8 cellular contexts compared by ENCODE assay signal in genomic region chrX:47218920-47219815, GRCh38. TPM values are rescaled to one million over a fixed set of nuclear protein-coding genes. Genes with fewer than 3 reads are reported as not detected.
DNase-seq lines count a peak whose midpoint lies in the region; ATAC-seq and TF ChIP-seq lines count a peak whose summit lies in the region.

No MANE protein-coding gene starts in this region.

- peaks cover 0 to 4% of the 10 kb centered on the region in 2 donors for H3K9me3 ChIP-seq in lung (ENCODE audit: control insufficient read depth in 2 of 2, insufficient read depth in 1 of 2, low read length in 1 of 2)

- H3K36me3 ChIP-seq in lung (ENCODE audit: control insufficient read depth in 2 of 2, insufficient read depth in 2 of 2, low read length in 2 of 2) = peaks cover 3 to 25% of the 10 kb centered on the region in 2 donors

- intact Hi-C loops in activated B cell treated with CpG ODN at 0.5 μM for 24 hours (cut with micrococcal nuclease) = loop anchor here (1.0 to 5.0 kb wide), 6 partner anchors 14 to 433 kb away; partner anchors contain the start of genes ELK1, RBM10, UBA1 and USP11

- CTCF ChIA-PET in activated B cell treated with CpG ODN at 0.5 μM for 24 hours (lab: Charles Lee) = interaction anchor here (1.5 kb wide), 1 partner anchor 304 kb away, joined by 4 read pairs; no protein-coding TSS in a partner anchor

- POLR2A ChIA-PET in activated B cell treated with CpG ODN at 0.5 μM for 24 hours (lab: Charles Lee) = interaction anchor here (0.6 to 3.6 kb wide), 8 partner anchors 14 to 617 kb away, joined by 3 to 53 read pairs (median 4); partner anchors contain the start of genes NDUFB11, RBM10 and USP11

- H3K9me3 Mint-ChIP-seq in HFFc6 (no peaks in the 10 kb centered on the region), activated B cell treated with CpG ODN at 0.5 μM for 24 hours (no peaks in the 10 kb centered on the region)

- H3K27me3 Mint-ChIP-seq in HFFc6 (ENCODE audit: insufficient read depth) (peaks cover 13% of the 10 kb centered on the region), activated B cell treated with CpG ODN at 0.5 μM for 24 hours (no peaks in the 10 kb centered on the region)

- 4 to 14% methylated on average over 15 to 60 of the region's 60 CpGs for whole genome bisulfite sequencing in lung, 2 donors

- H3K4me1 Mint-ChIP-seq in HFFc6 (ENCODE audit: low read depth) (peaks cover 39% of the 10 kb centered on the region), activated B cell treated with CpG ODN at 0.5 μM for 24 hours (peaks cover 40% of the 10 kb centered on the region)

- H3K27ac Mint-ChIP-seq in HFFc6 (peak overlapping the region; percentile 84), activated B cell treated with CpG ODN at 0.5 μM for 24 hours (peak overlapping the region; percentile 72)

- peaks cover 0 to 17% of the 10 kb centered on the region in 2 donors for H3K4me1 ChIP-seq in lung (ENCODE audit: control insufficient read depth in 2 of 2, insufficient read depth in 2 of 2, low read length in 2 of 2)

- ATAC-seq in activated B cell treated with CpG ODN at 0.5 μM for 24 hours (ENCODE audit: low read depth) = no peak
- ATAC-seq in lung (ENCODE audit: insufficient read depth, low FRiP score) = no peak
- ATAC-seq in HG03565 (IDR thresholded peaks at IDR 0.05; ENCODE audit: unreplicated experiment) = no peak

- peak overlapping the region; percentile 73 for H3K4me3 ChIP-seq in AG10803 (ENCODE audit: low read length)
- H3K4me3 ChIP-seq in coronary artery = peak overlapping the region; percentile 78
- peak overlapping the region; percentile 80 for H3K4me3 ChIP-seq in lung

- H3K36me3 Mint-ChIP-seq in HFFc6 (ENCODE audit: low read depth) (peaks cover 29% of the 10 kb centered on the region; the same call in 1 of the 2 replicates), activated B cell treated with CpG ODN at 0.5 μM for 24 hours (ENCODE audit: low read depth) (peaks cover 50% of the 10 kb centered on the region)

- peak overlapping the region; percentile 97 for H3K4me3 Mint-ChIP-seq in HFFc6
- H3K4me3 Mint-ChIP-seq in activated B cell treated with CpG ODN at 0.5 μM for 24 hours = peak overlapping the region; percentile 92

- no peaks in the 10 kb centered on the region for H3K27me3 ChIP-seq in lung (ENCODE audit: control insufficient read depth, insufficient read depth)

- peak overlapping the region; percentile 93 to 94 for H3K27ac ChIP-seq in coronary artery
- H3K27ac ChIP-seq in lung (ENCODE audit: low read depth in 1 of 2, low read length in 1 of 2) = peak overlapping the region; percentile 93 to 99

- TF ChIP-seq CTCF in AG10803 (conservative IDR thresholded peaks at IDR 0.05; ENCODE audit: low read length) = no peak
- TF ChIP-seq CTCF in HFFc6 (IDR thresholded peaks at IDR 0.05) = no peak
- TF ChIP-seq CTCF in activated B cell treated with CpG ODN at 0.5 μM for 24 hours (IDR thresholded peaks at IDR 0.05) = no peak
- no peak for TF ChIP-seq CTCF in coronary artery (IDR thresholded peaks at IDR 0.05)
- TF ChIP-seq CTCF in lung (IDR thresholded peaks at IDR 0.05; ENCODE audit: control extremely low read depth, extremely low read depth) = no peak

- DNase-seq in AG10803 (ENCODE audit: low read depth) (no peak), HFFc6 (no peak), activated B cell treated with CpG ODN at 0.5 μM for 24 hours (peak; percentile 42), coronary artery (ENCODE audit: low spot score) (no peak), lung (ENCODE audit: low spot score) (peak; percentile 46)
- peak; percentile 59 for DNase-seq in stimulated activated CD8-positive, alpha-beta memory T cell treated with anti-CD3 and anti-CD28 coated beads, Interleukin-4, amount 100 ng/mL, for 48 hours
- DNase-seq in central memory CD4-positive, alpha-beta T cell = no peak

RNA-seq across cellular contexts. Expression of gene CDK16, which starts 0.7 kb away (rescaled TPM):
- 100 to 1,000 TPM; 106 to 128 (median 114) TPM for total RNA-seq in HFFc6 (2021; fragmentation: NEBNext Ultra II Directional; extraction: Animal tissue kit (Norgen Biotek cat#: 25700))
- 45.0 and 49.0 TPM in 2 replicates for total RNA-seq in activated B cell treated with CpG ODN at 0.5 μM for 24 hours
- total RNA-seq in lung = 10 to 100 TPM; 60.6 to 93.5 TPM
- polyA plus RNA-seq in lung = 10 to 100 TPM; 50.1 to 60.3 TPM

RNA-seq across cellular contexts. Expression of gene USP11, which starts 13.6 kb away (rescaled TPM):
- total RNA-seq in HFFc6 (2021; fragmentation: NEBNext Ultra II Directional; extraction: Animal tissue kit (Norgen Biotek cat#: 25700)) = 10 to 100 TPM; 55.2 to 68.7 (median 62.8) TPM
- 84.3 and 89.2 TPM in 2 replicates for total RNA-seq in activated B cell treated with CpG ODN at 0.5 μM for 24 hours
- total RNA-seq in lung = 10 to 100 TPM; 57.0 to 74.8 TPM
- polyA plus RNA-seq in lung = 10 to 100 TPM; 22.9 to 23.4 TPM

RNA-seq across cellular contexts. Expression of gene UBA1, which starts 25.5 kb away (rescaled TPM):
- 100 to 1,000 TPM; 268 to 291 (median 282) TPM for total RNA-seq in HFFc6 (2021; fragmentation: NEBNext Ultra II Directional; extraction: Animal tissue kit (Norgen Biotek cat#: 25700))
- 229 and 235 TPM in 2 replicates for total RNA-seq in activated B cell treated with CpG ODN at 0.5 μM for 24 hours
- 100 to 1,000 TPM; 135 to 221 TPM for total RNA-seq in lung
- polyA plus RNA-seq in lung = 100 to 1,000 TPM in 1 of 2 donors, 10 to 100 TPM in 1; 92.5 to 127 TPM

Comparison
In these comparisons a context has a peak if more than half of its experiments do, and no peak if none do; other contexts are left out.
1. DNase-seq: peak in activated B cell treated with CpG ODN at 0.5 μM for 24 hours (single experiment), lung (single experiment) and stimulated activated CD8-positive, alpha-beta memory T cell treated with anti-CD3 and anti-CD28 coated beads, Interleukin-4, amount 100 ng/mL, for 48 hours (single experiment); none in AG10803 (single experiment), HFFc6 (single experiment), coronary artery (single experiment) and central memory CD4-positive, alpha-beta T cell (single experiment).
2. Peak in every context shown above with its lines, with median percentiles within 50 percentile points of each other: H3K4me3 ChIP-seq.